Comparison of ENCODE assay signal across 1 cellular context in genomic region chr14:31456841-31457664, GRCh38.
TF ChIP-seq lines count a peak whose summit lies in the region.

Gene DTD2, minus strand, starts transcription at chr14:31457506. Its CDS starts 113 bp downstream, at chr14:31457393.

TF ChIP-seq in HepG2, 621 proteins besides CTCF, POLR2A, EP300 and RAD21 (continued from another document and continues in another):
- TF ChIP-seq ZNF142 (CRISPR knock-in tag; IDR thresholded peaks at IDR 0.05) = peak; percentile 97
- TF ChIP-seq RORA (CRISPR knock-in tag; IDR thresholded peaks at IDR 0.05) = peak; percentile 96; the same call in 1 of the 2 replicates
- TF ChIP-seq ZNF614 (CRISPR knock-in tag; IDR thresholded peaks at IDR 0.05; ENCODE audit: borderline replicate concordance) = peak; percentile 99
- peak; percentile 99 for TF ChIP-seq KLF12 (CRISPR knock-in tag; IDR thresholded peaks at IDR 0.05; ENCODE audit: borderline replicate concordance)
- TF ChIP-seq MAFF (IDR thresholded peaks at IDR 0.05; ENCODE audit: low read depth, low read length) = no peak
- TF ChIP-seq ZSCAN20 (CRISPR knock-in tag; IDR thresholded peaks at IDR 0.05; ENCODE audit: borderline replicate concordance) = peak; percentile 98
- peak; percentile 100 for TF ChIP-seq ZNF749 (CRISPR knock-in tag; IDR thresholded peaks at IDR 0.05; ENCODE audit: borderline replicate concordance)
- 0 out of 2 replicates have a peak, but pooled peaks have one; percentile 87 for TF ChIP-seq LRRFIP1 (CRISPR knock-in tag; conservative IDR thresholded peaks at IDR 0.05)
- TF ChIP-seq ZNF776 (CRISPR knock-in tag; IDR thresholded peaks at IDR 0.05) = peak; percentile 99
- peak; percentile 100 for TF ChIP-seq UBTF (CRISPR knock-in tag; IDR thresholded peaks at IDR 0.05)
- TF ChIP-seq HNRNPH1 (optimal IDR thresholded peaks at IDR 0.05; ENCODE audit: low read depth, low read length) = no peak
- TF ChIP-seq ZNF414 (CRISPR knock-in tag; IDR thresholded peaks at IDR 0.05) = peak; percentile 99; the same call in 1 of the 2 replicates
- TF ChIP-seq ZNF709 (CRISPR knock-in tag; IDR thresholded peaks at IDR 0.05) = peak; percentile 100
- peak; percentile 99 for TF ChIP-seq ZNF234 (CRISPR knock-in tag; conservative IDR thresholded peaks at IDR 0.05)
- peak; percentile 98 for TF ChIP-seq KLF9 (CRISPR knock-in tag; IDR thresholded peaks at IDR 0.05; ENCODE audit: low read depth)
- peak; percentile 99 for TF ChIP-seq ZNF570 (CRISPR knock-in tag; IDR thresholded peaks at IDR 0.05; ENCODE audit: borderline replicate concordance)
- peak; percentile 99 for TF ChIP-seq NFAT5 (CRISPR knock-in tag; IDR thresholded peaks at IDR 0.05)
- TF ChIP-seq SP1 (IDR thresholded peaks at IDR 0.05) = no peak
- peak; percentile 98 for TF ChIP-seq SP1 (CRISPR knock-in tag; IDR thresholded peaks at IDR 0.05)
- TF ChIP-seq KDM6A (CRISPR knock-in tag; IDR thresholded peaks at IDR 0.05; ENCODE audit: low read depth) = peak; percentile 73; the same call in 1 of the 2 replicates
- TF ChIP-seq ARID5B (CRISPR knock-in tag; IDR thresholded peaks at IDR 0.05) = peak; percentile 90; the same call in 1 of the 2 replicates
- TF ChIP-seq ZSCAN21 (CRISPR knock-in tag; IDR thresholded peaks at IDR 0.05; ENCODE audit: borderline replicate concordance) = peak; percentile 100
- peak; percentile 93 for TF ChIP-seq ZKSCAN5 (CRISPR knock-in tag; IDR thresholded peaks at IDR 0.05)
- peak; percentile 92 for TF ChIP-seq AKNA (CRISPR knock-in tag; IDR thresholded peaks at IDR 0.05; ENCODE audit: borderline replicate concordance)
- TF ChIP-seq TSC22D2 (CRISPR knock-in tag; IDR thresholded peaks at IDR 0.05; ENCODE audit: borderline replicate concordance) = peak; percentile 99
- TF ChIP-seq ZNF670 (CRISPR knock-in tag; IDR thresholded peaks at IDR 0.05; ENCODE audit: borderline replicate concordance) = peak; percentile 100
- no peak for TF ChIP-seq JUNB (CRISPR knock-in tag; IDR thresholded peaks at IDR 0.05; ENCODE audit: borderline replicate concordance)
